Comparison of ENCODE assay signal across 23 cellular contexts in genomic region chr2:149747456-149747855, GRCh38.
"Had no signal": no experiment of that assay in that cellular context is flagged by ENCODE, and none has a peak within 500 bp of the region (broad histone marks: within the 10 kb centered on the region; RNA-seq: fewer than 3 reads in every experiment).

No MANE protein-coding gene starts in this region.

- H3K79me2 ChIP-seq: hepatocyte had no signal

- H3K9me3 ChIP-seq: left lung, mucosa of descending colon, neutrophil, tibial nerve, vagina had no signal

- H3K27ac Mint-ChIP-seq: activated B cell treated with CpG ODN at 0.5 μM for 24 hours; activated CD8-positive, alpha-beta T cell treated with anti-CD3 and anti-CD28 coated beads for 36 hours; naive thymus-derived CD4-positive, alpha-beta T cell had no signal

- ATAC-seq: activated CD8-positive, alpha-beta T cell treated with anti-CD3 and anti-CD28 coated beads for 36 hours; activated T-cell treated with anti-CD3 and anti-CD28 coated beads, Interleukin-2, amount 50 U/mL, for 4 hours; left lung; mucosa of descending colon; naive thymus-derived CD4-positive, alpha-beta T cell had no signal

- H3K4me3 Mint-ChIP-seq: activated B cell treated with CpG ODN at 0.5 μM for 24 hours; activated CD8-positive, alpha-beta T cell treated with anti-CD3 and anti-CD28 coated beads for 36 hours; activated T-cell treated with anti-CD3 and anti-CD28 coated beads, Interleukin-2, amount 50 U/mL, for 4 hours; naive thymus-derived CD4-positive, alpha-beta T cell had no signal

- H3K27me3 ChIP-seq: hepatocyte, left lung, neutrophil, tibial nerve, vagina had no signal

- H3K4me3 ChIP-seq: hepatocyte, left lung, mucosa of descending colon, skin epidermis, tibial nerve, vagina had no signal

- H3K27me3 Mint-ChIP-seq: activated B cell treated with CpG ODN at 0.5 μM for 24 hours; activated CD8-positive, alpha-beta T cell treated with anti-CD3 and anti-CD28 coated beads for 36 hours had no signal

- H3K27ac ChIP-seq: hepatocyte, left lung, neutrophil, skin epidermis, tibial nerve, vagina had no signal

- H3K4me1 ChIP-seq: left lung, vagina had no signal

- H3K36me3 ChIP-seq: left lung, neutrophil, tibial nerve, vagina had no signal

- H3K36me3 Mint-ChIP-seq: naive thymus-derived CD4-positive, alpha-beta T cell had no signal

- H2AFZ ChIP-seq: hepatocyte had no signal

- H3K4me2 ChIP-seq: hepatocyte had no signal

- FAIRE-seq: TTC549 had no signal

- H3K4me1 Mint-ChIP-seq: activated B cell treated with CpG ODN at 0.5 μM for 24 hours; naive thymus-derived CD4-positive, alpha-beta T cell had no signal

- DNase-seq: activated B cell treated with CpG ODN at 0.5 μM for 24 hours; activated CD4-positive, alpha-beta T cell treated with anti-CD3 and anti-CD28 coated beads for 48 hours; activated CD8-positive, alpha-beta T cell treated with anti-CD3 and anti-CD28 coated beads for 36 hours; activated effector memory CD4-positive, alpha-beta T cell treated with Interleukin-2 at 50 U/mL for 16 hours; activated naive CD4-positive, alpha-beta T cell treated with anti-CD3 and anti-CD28 coated beads, Interleukin-2, amount 50 U/mL, for 16 hours; activated T-cell treated with anti-CD3 and anti-CD28 coated beads, Interleukin-2, amount 50 U/mL, for 4 hours; erythroblast; islet precursor cell; left lung; mammary epithelial cell; mucosa of descending colon; naive thymus-derived CD4-positive, alpha-beta T cell; stimulated activated CD4-positive, alpha-beta T cell treated with anti-CD3 and anti-CD28 coated beads, Interleukin-4, amount 100 ng/mL, for 4 hours; stimulated activated CD8-positive, alpha-beta memory T cell treated with anti-CD3 and anti-CD28 coated beads, Interleukin-4, amount 100 ng/mL, for 48 hours; stimulated activated naive CD4-positive, alpha-beta T cell treated with Interleukin-2 at 50 U/mL for 16 hours; substantia nigra; T-helper 2 cell had no signal

- H3K9me3 Mint-ChIP-seq: activated B cell treated with CpG ODN at 0.5 μM for 24 hours; activated CD8-positive, alpha-beta T cell treated with anti-CD3 and anti-CD28 coated beads for 36 hours; activated T-cell treated with anti-CD3 and anti-CD28 coated beads, Interleukin-2, amount 50 U/mL, for 4 hours had no signal
